8 cellular contexts compared by ENCODE assay signal in the genomic region with DNA sequence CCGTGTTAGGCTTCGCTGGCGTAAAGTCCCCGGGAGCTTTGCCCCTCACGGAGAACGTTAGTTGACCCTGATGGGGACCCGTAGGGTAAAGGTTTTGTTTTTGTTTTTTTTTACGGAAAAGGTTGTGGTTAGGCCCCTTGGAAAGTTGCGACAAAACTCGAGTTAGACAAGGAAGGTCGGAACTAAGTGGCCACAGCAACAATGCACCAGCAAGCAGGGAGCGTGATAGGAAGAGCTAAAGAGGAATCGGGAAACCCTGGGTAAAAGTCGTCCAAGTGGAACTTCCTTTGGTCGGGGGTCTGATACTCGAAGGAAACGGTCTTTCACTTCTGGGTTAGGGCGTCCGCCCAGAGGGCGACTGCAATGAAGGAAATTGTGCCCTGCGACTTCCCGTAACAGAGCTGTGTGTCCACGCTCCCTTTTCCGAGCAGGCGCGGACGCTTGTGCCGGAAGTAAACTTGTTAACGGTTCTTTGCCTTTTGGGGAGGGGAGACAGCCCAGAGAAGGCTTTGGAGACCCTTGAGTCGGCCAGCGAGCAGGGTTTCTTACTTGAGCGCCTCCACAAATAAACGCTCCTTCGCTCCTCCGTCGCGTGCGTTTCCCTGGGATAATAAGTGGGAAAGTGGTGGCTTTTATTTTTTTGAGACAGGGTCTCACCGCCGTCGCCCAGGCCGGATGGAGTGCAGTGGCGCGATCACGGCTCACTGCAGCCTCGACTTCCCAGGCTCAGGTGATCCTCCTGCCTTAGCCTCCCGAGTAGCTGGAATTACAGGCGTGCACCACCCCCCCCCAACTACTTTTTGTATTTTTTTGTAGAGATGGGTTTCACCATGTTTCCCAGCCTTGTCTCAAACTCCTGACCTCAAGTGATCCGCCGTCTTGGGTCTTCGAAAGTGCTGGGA. TPM values are rescaled to one million over a fixed set of nuclear protein-coding genes. Genes with fewer than 3 reads are reported as not detected.
DNase-seq lines count a peak whose midpoint lies in the region; ATAC-seq and TF ChIP-seq lines count a peak whose summit lies in the region.

No MANE protein-coding gene starts in this region.

- H3K9me3 Mint-ChIP-seq in activated naive CD8-positive, alpha-beta T cell treated with anti-CD3 and anti-CD28 coated beads, Interleukin-2, amount 10 ng/mL, durations not matched to agents 7 days and 5 days = no peaks in the 10 kb centered on the region

- peak; percentile 54 for TF ChIP-seq POLR2A in GM10847 (IDR thresholded peaks at IDR 0.05; ENCODE audit: extremely low read depth, insufficient read length)
- no peak for TF ChIP-seq POLR2A in tibial nerve (IDR thresholded peaks at IDR 0.05)

- peak overlapping the region; percentile 96 for H3K4me3 Mint-ChIP-seq in activated naive CD8-positive, alpha-beta T cell treated with anti-CD3 and anti-CD28 coated beads, Interleukin-2, amount 10 ng/mL, durations not matched to agents 7 days and 5 days

- H3K9me3 ChIP-seq in cardiac muscle cell (ENCODE audit: low read depth) = no peaks in the 10 kb centered on the region
- no peaks in the 10 kb centered on the region for H3K9me3 ChIP-seq in parathyroid adenoma (ENCODE audit: control insufficient read depth, low read length)
- no peaks in the 10 kb centered on the region for H3K9me3 ChIP-seq in tibial nerve

- H2AFZ ChIP-seq in parathyroid adenoma = peak overlapping the region; percentile 72

- H3K27me3 Mint-ChIP-seq in activated naive CD8-positive, alpha-beta T cell treated with anti-CD3 and anti-CD28 coated beads, Interleukin-2, amount 10 ng/mL, durations not matched to agents 7 days and 5 days = no peaks in the 10 kb centered on the region

- peak overlapping the region; percentile 99 for H3K27ac Mint-ChIP-seq in activated naive CD8-positive, alpha-beta T cell treated with anti-CD3 and anti-CD28 coated beads, Interleukin-2, amount 10 ng/mL, durations not matched to agents 7 days and 5 days

- POLR2A ChIA-PET in activated naive CD8-positive, alpha-beta T cell treated with anti-CD3 and anti-CD28 coated beads, Interleukin-2, amount 10 ng/mL, durations not matched to agents 7 days and 5 days (lab: Charles Lee) = interaction anchor here (0.5 to 5.0 kb wide), 13 partner anchors 13 to 127 kb away, joined by 3 to 101 read pairs (median 4); partner anchors contain the start of genes NIFK and RNU4ATAC

- peaks cover 46% of the 10 kb centered on the region for H3K4me1 Mint-ChIP-seq in activated naive CD8-positive, alpha-beta T cell treated with anti-CD3 and anti-CD28 coated beads, Interleukin-2, amount 10 ng/mL, durations not matched to agents 7 days and 5 days

- TF ChIP-seq CTCF in cardiac muscle cell (IDR thresholded peaks at IDR 0.05; ENCODE audit: low read depth, low read length) (no peak), parathyroid adenoma (IDR thresholded peaks at IDR 0.05) (no peak), tibial nerve (IDR thresholded peaks at IDR 0.05) (peak in 1 of 5 experiments; percentile 31)

- WGBS in tibial nerve, 2 donors = 0 to 1% methylated on average over 51 of the region's 51 CpGs

- H3K27me3 ChIP-seq in cardiac muscle cell (no peaks in the 10 kb centered on the region), parathyroid adenoma (ENCODE audit: control insufficient read depth, insufficient read depth, low read length) (no peaks in the 10 kb centered on the region), tibial nerve (no peaks in the 10 kb centered on the region)

- ATAC-seq in HG02678 (IDR thresholded peaks at IDR 0.05; ENCODE audit: unreplicated experiment) = peak; percentile 54
- ATAC-seq in activated naive CD8-positive, alpha-beta T cell treated with anti-CD3 and anti-CD28 coated beads, Interleukin-2, amount 10 ng/mL, durations not matched to agents 7 days and 5 days (ENCODE audit: low read depth) = peak; percentile 71

- H3K4me3 ChIP-seq in cardiac muscle cell (peak overlapping the region; percentile 86), parathyroid adenoma (ENCODE audit: low read depth, low read length) (peak overlapping the region; percentile 95), tibial nerve (peak overlapping the region; percentile 83 to 96 (median 94))

- peaks cover 14% of the 10 kb centered on the region for H3K79me2 ChIP-seq in parathyroid adenoma

- peaks cover 17% of the 10 kb centered on the region for H3K4me1 ChIP-seq in cardiac muscle cell (ENCODE audit: low read depth)
- no peaks in the 10 kb centered on the region for H3K4me1 ChIP-seq in parathyroid adenoma
- H3K4me1 ChIP-seq in tibial nerve = peaks cover 0 to 60% (median 21%) of the 10 kb centered on the region in 4 donors

- H3K27ac ChIP-seq in cardiac muscle cell (peak overlapping the region; percentile 95), parathyroid adenoma (peak overlapping the region; percentile 89), tibial nerve (peak overlapping the region; percentile 93 to 99 (median 95))

- H3K36me3 ChIP-seq in cardiac muscle cell (no peaks in the 10 kb centered on the region), parathyroid adenoma (ENCODE audit: control insufficient read depth, insufficient read depth, low read length) (no peaks in the 10 kb centered on the region), tibial nerve (no peaks in the 10 kb centered on the region)

- DNase-seq in NCI-H1105 treated with DMSO at 0.1 percent for 48 hours (lab: John Stamatoyannopoulos, UW) = peak; percentile 83
- DNase-seq in SKM-1 treated with dmso at 0.1 percent for 144 hours (lab: John Stamatoyannopoulos, UW; ENCODE audit: unreplicated experiment) = peak; percentile 91
- DNase-seq in activated naive CD8-positive, alpha-beta T cell treated with anti-CD3 and anti-CD28 coated beads, Interleukin-2, amount 10 ng/mL, durations not matched to agents 7 days and 5 days = peak; percentile 83
- DNase-seq in cardiac muscle cell (ENCODE audit: low read depth in 1 of 2, low spot score in 1 of 2) = peak; percentile 93 to 94
- DNase-seq in tibial nerve (ENCODE audit: low spot score in 2 of 2) = peak; percentile 80 to 90

- H3K4me2 ChIP-seq in parathyroid adenoma (ENCODE audit: low read length) = peak overlapping the region; percentile 94

- peak; percentile 41 to 93 for TF ChIP-seq EP300 in tibial nerve (IDR thresholded peaks at IDR 0.05)

- peak overlapping the region; percentile 55 for H3K9ac ChIP-seq in parathyroid adenoma

- peaks cover 19% of the 10 kb centered on the region for H3K36me3 Mint-ChIP-seq in activated naive CD8-positive, alpha-beta T cell treated with anti-CD3 and anti-CD28 coated beads, Interleukin-2, amount 10 ng/mL, durations not matched to agents 7 days and 5 days

RNA-seq across cellular contexts. Expression of gene CLASP1, which starts 0.6 kb away (rescaled TPM):
- 10 to 100 TPM; 64.4 to 75.9 TPM for total RNA-seq in activated naive CD8-positive, alpha-beta T cell treated with anti-CD3 and anti-CD28 coated beads, Interleukin-2, amount 10 ng/mL, durations not matched to agents 7 days and 5 days
- total RNA-seq in cardiac muscle cell = 41.1 and 53.0 TPM in 2 replicates
- 24.8 and 37.0 TPM in 2 replicates for polyA plus RNA-seq in cardiac muscle cell
- 100 to 1,000 TPM in 1 of 4 donors, 10 to 100 TPM in 3; 72.8 to 164 (median 88.6) TPM for total RNA-seq in tibial nerve

Comparison
In these comparisons a context has a peak if more than half of its experiments do, and no peak if none do; other contexts are left out.
1. Peak in every context shown above with its lines: DNase-seq, ATAC-seq, H3K4me3 ChIP-seq and H3K27ac ChIP-seq.